19 cellular contexts compared by ENCODE assay signal in genomic region chr11:130547761-130548490, GRCh38.
"Had no signal": no experiment of that assay in that cellular context is flagged by ENCODE, and none has a peak within 500 bp of the region (broad histone marks: within the 10 kb centered on the region; RNA-seq: fewer than 3 reads in every experiment).

No MANE protein-coding gene starts in this region.

- ATAC-seq: HepG2, Panc1, SK-N-SH treated with all-trans-retinoic acid at 6 μM for 48 hours had no signal

- DNase-seq: Karpas-422, KG1, MG63, NCI-H1092, NCI-H1105 treated with DMSO at 0.1 percent for 48 hours, NCI-H1417 treated with DMSO at 0.1 percent for 48 hours, NCI-H146, NCI-H1694 treated with DMSO at 0.1 percent for 48 hours, NCI-H1930, NCI-H2081, NCI-H2107, NCI-H2227 treated with DMSO at 0.1 percent for 48 hours, NCI-H526 treated with DMSO at 0.1 percent for 48 hours, NCI-H774, SHP77 had no signal

- H3K36me3 ChIP-seq: MG63 had no signal

- H3K27me3 ChIP-seq: MG63 had no signal

- H3K9me3 ChIP-seq: MG63 had no signal

- H3K27ac ChIP-seq: RWPE1 had no signal

- FAIRE-seq: HepG2 had no signal

- H3K4me3 ChIP-seq: MG63 had no signal
